In the genomic region with DNA sequence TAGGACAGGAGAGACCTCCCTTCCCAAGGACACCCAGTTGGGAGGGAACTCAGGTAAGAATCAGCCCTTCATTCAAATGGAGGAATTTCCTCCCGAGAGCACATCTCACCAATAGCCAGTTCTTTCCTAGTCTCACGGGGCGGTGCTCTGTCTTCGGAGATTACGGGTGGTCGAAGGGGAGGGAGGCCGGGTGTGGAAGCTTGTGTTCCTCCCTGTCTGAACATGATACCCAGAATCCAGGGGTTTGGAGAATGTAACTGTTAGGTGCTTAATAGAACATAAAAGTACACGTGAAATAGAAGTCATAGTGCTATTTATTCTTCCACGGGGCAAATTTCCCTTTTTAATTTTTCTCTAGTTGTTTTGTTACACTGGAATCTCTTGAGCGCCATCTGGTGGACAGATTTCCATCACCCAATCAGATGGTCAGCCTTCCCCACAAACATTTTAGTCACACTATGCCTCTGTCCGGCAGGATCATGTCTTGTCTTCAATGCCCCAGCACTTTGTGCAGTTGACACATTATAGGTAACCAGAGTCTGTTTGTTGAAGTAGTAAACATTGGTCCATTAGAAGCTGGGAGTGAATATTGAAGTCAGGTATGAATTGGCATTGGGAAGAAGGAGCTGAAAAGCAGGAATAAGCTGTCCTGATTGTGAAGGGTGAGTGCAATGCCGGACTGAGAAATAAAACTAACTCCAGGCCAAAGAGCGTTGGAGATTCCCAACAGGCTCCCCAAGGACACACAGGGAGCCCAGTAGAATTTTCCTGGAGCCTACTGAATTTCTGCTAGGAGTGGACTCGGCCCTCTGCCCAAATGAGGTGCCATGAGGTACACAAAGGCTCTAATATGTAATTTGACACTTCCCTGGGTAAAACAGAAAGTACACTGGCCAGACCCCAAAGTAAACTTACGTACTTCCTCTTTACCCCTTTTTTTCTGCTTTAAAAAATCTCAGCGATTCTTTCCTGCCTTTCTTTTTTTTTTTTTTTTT, we compare ENCODE assay signal across 8 cellular contexts. TPM values are rescaled to one million over a fixed set of nuclear protein-coding genes. Genes with fewer than 3 reads are reported as not detected.
DNase-seq lines count a peak whose midpoint lies in the region; ATAC-seq and TF ChIP-seq lines count a peak whose summit lies in the region.

No MANE protein-coding gene starts in this region.

- TF ChIP-seq CTCF in left ventricle myocardium inferior (IDR thresholded peaks at IDR 0.05; ENCODE audit: borderline replicate concordance), result peak; percentile 93
- peak; percentile 91 for TF ChIP-seq CTCF in psoas muscle (IDR thresholded peaks at IDR 0.05)
- TF ChIP-seq CTCF in vagina (IDR thresholded peaks at IDR 0.05), result peak; percentile 68 to 80 (median 74)

- H3K4me3 ChIP-seq in CD8-positive, alpha-beta memory T cell (ENCODE audit: low read length), result no peak overlapping the region
- peak overlapping the region; percentile 77 for H3K4me3 ChIP-seq in GM23248
- H3K4me3 ChIP-seq in adipocyte (ENCODE audit: low read length), result peak overlapping the region; percentile 78
- H3K4me3 ChIP-seq in left ventricle myocardium inferior, result peak overlapping the region; percentile 54
- H3K4me3 ChIP-seq in psoas muscle, result peak overlapping the region; percentile 52
- peak overlapping the region; percentile 17 to 25 for H3K4me3 ChIP-seq in vagina

- H3K4me1 ChIP-seq in CD8-positive, alpha-beta memory T cell (ENCODE audit: insufficient read depth, low read length), result peaks cover 4% of the 10 kb centered on the region
- H3K4me1 ChIP-seq in GM23248 (ENCODE audit: insufficient read depth) (peaks cover 32% of the 10 kb centered on the region), adipocyte (ENCODE audit: control insufficient read depth, insufficient read depth, low read length) (peaks cover 40% of the 10 kb centered on the region), left ventricle myocardium inferior (peaks cover 11% of the 10 kb centered on the region), psoas muscle (no peaks in the 10 kb centered on the region), vagina (peaks cover 16% of the 10 kb centered on the region)

- H3K27me3 ChIP-seq in CD8-positive, alpha-beta memory T cell (ENCODE audit: insufficient read depth, low read length, poor library complexity, severe bottlenecking), result no peaks in the 10 kb centered on the region
- H3K27me3 ChIP-seq in GM23248 (replicated peaks; ENCODE audit: insufficient read depth) (no peaks in the 10 kb centered on the region), adipocyte (replicated peaks; ENCODE audit: control insufficient read depth, insufficient read depth, low read length) (no peaks in the 10 kb centered on the region), left ventricle myocardium inferior (ENCODE audit: low read depth) (no peaks in the 10 kb centered on the region), psoas muscle (ENCODE audit: insufficient read depth in 3 of 3, low read length in 2 of 3) (no peaks in the 10 kb centered on the region), vagina (no peaks in the 10 kb centered on the region)

- H3K9ac ChIP-seq in GM23248 (peak overlapping the region; percentile 64), adipocyte (ENCODE audit: low read length) (peak overlapping the region; percentile 71)

- POLR2A ChIA-PET in CD8-positive, alpha-beta memory T cell (lab: Charles Lee), result no interaction called here

- H3K4me3 Mint-ChIP-seq in CD8-positive, alpha-beta memory T cell, result peak overlapping the region in 5 of 7 donors; percentile 36 to 75 (median 62)

- H3K27ac Mint-ChIP-seq in CD8-positive, alpha-beta memory T cell, result peak overlapping the region in 1 of 8 donors; percentile 77

- intact Hi-C loops in left ventricle myocardium inferior (cut with micrococcal nuclease) (loop anchor here (5.0 to 10.0 kb wide), 2 partner anchors 58 to 131 kb away; no protein-coding TSS in a partner anchor), psoas muscle (cut with DNase I) (loop anchor here (1.0 to 2.0 kb wide), 2 partner anchors 64 to 65 kb away; no protein-coding TSS in a partner anchor), vagina (cut with DNase I) (no loop called here)

- TF ChIP-seq POLR2A in vagina (IDR thresholded peaks at IDR 0.05), result no peak

- H3K4me2 ChIP-seq in GM23248 (ENCODE audit: unreplicated experiment), result peak overlapping the region; percentile 96

- H3K36me3 Mint-ChIP-seq in CD8-positive, alpha-beta memory T cell, result no peaks in the 10 kb centered on the region

- peak; percentile 5 to 50 (median 15) for DNase-seq in CD8-positive, alpha-beta memory T cell
- DNase-seq in GM23248 (peak; percentile 85), NCI-H1105 treated with DMSO at 0.1 percent for 48 hours (lab: John Stamatoyannopoulos, UW) (peak; percentile 88), SW 1271 (lab: John Stamatoyannopoulos, UW) (peak; percentile 8 to 56), adipocyte (ENCODE audit: low read depth) (peak; percentile 96), left ventricle myocardium inferior (peak; percentile 38), psoas muscle (peak; percentile 55 to 63), vagina (ENCODE audit: extremely low spot score in 2 of 2) (no peak)

- no peaks in the 10 kb centered on the region for H4K20me1 ChIP-seq in GM23248 (ENCODE audit: insufficient read depth)

- peaks cover 32% of the 10 kb centered on the region for H3F3A ChIP-seq in GM23248 (ENCODE audit: insufficient read depth)

- WGBS in GM23248 (ENCODE audit: low coverage in 1 of 2, low lambda C conversion rate in 2 of 2, missing lambda C conversion rate in 2 of 2), 2 experiments, result 13 to 15% methylated on average over 16 of the region's 16 CpGs
- 15 to 24% (median 19%) methylated on average over 16 of the region's 16 CpGs for WGBS in psoas muscle, 3 donors

- H3K9me3 ChIP-seq in CD8-positive, alpha-beta memory T cell (ENCODE audit: low read length), result no peaks in the 10 kb centered on the region
- H3K9me3 ChIP-seq in GM23248 (ENCODE audit: low read depth) (no peaks in the 10 kb centered on the region), adipocyte (ENCODE audit: control insufficient read depth, low read length) (no peaks in the 10 kb centered on the region), left ventricle myocardium inferior (replicated peaks) (no peaks in the 10 kb centered on the region), psoas muscle (no peaks in the 10 kb centered on the region), vagina (no peaks in the 10 kb centered on the region)

- peaks cover 0 to 3% (median 0%) of the 10 kb centered on the region in 5 donors for H3K9me3 Mint-ChIP-seq in CD8-positive, alpha-beta memory T cell

- in situ Hi-C loops in GM23248 (cut with MboI), result no loop called here

- peaks cover 12 to 47% of the 10 kb centered on the region in 2 donors for H3K27me3 Mint-ChIP-seq in CD8-positive, alpha-beta memory T cell

- peak; percentile 83 to 91 (median 85) for ATAC-seq in psoas muscle

- H3K27ac ChIP-seq in CD8-positive, alpha-beta memory T cell (ENCODE audit: low read depth, low read length), result no peak overlapping the region
- H3K27ac ChIP-seq in GM23248 (peak overlapping the region; percentile 83), left ventricle myocardium inferior (replicated peaks) (peak overlapping the region; percentile 39), psoas muscle (no peak overlapping the region), vagina (no peak overlapping the region)

- H2AFZ ChIP-seq in GM23248, result peak overlapping the region; percentile 89

- no peaks in the 10 kb centered on the region for H3K36me3 ChIP-seq in CD8-positive, alpha-beta memory T cell (ENCODE audit: insufficient read depth, low read length)
- H3K36me3 ChIP-seq in GM23248 (ENCODE audit: low read depth) (no peaks in the 10 kb centered on the region), adipocyte (ENCODE audit: control insufficient read depth, insufficient read depth, low read length, severe bottlenecking) (no peaks in the 10 kb centered on the region), left ventricle myocardium inferior (no peaks in the 10 kb centered on the region), psoas muscle (ENCODE audit: insufficient read depth in 1 of 2, low read depth in 1 of 2) (no peaks in the 10 kb centered on the region), vagina (no peaks in the 10 kb centered on the region)

- no peaks in the 10 kb centered on the region for H3K79me2 ChIP-seq in GM23248 (ENCODE audit: insufficient read depth)

- peaks cover 5 to 7% (median 6%) of the 10 kb centered on the region in 3 donors for H3K4me1 Mint-ChIP-seq in CD8-positive, alpha-beta memory T cell

- no peaks in the 10 kb centered on the region for H3K9me2 ChIP-seq in GM23248 (ENCODE audit: insufficient read depth)

- CTCF ChIA-PET in CD8-positive, alpha-beta memory T cell (lab: Charles Lee), result interaction anchor here (0.7 to 1.6 kb wide), 7 partner anchors 8 to 22 kb away, joined by 3 to 4 read pairs (median 3); no protein-coding TSS in a partner anchor

RNA-seq across cellular contexts. Expression of gene ZNF697, which starts 27.6 kb away (rescaled TPM):
- under 1 TPM; 0.72 to 0.78 TPM for total RNA-seq in CD8-positive, alpha-beta memory T cell
- polyA plus RNA-seq in CD8-positive, alpha-beta memory T cell, result not detected
- 8.5 and 9.1 TPM in 2 replicates for total RNA-seq in GM23248 (2014; rRNA removed; shearing (Covaris generic))
- polyA plus RNA-seq in GM23248 (2016; fragmentation: Nextera tagmentation; extraction: Ambion mirVana) (0.55 and 0.71 TPM in 2 replicates), psoas muscle (1 to 10 TPM; 1.3 to 2.2 (median 2.0) TPM)
- total RNA-seq in left ventricle myocardium inferior (9.4 TPM), psoas muscle (1 to 10 TPM; 2.9 to 4.9 (median 3.9) TPM), vagina (3.7 TPM)

RNA-seq across cellular contexts. Expression of gene PHGDH, which starts 36.1 kb away (rescaled TPM):
- 10 to 100 TPM; 78.4 to 82.5 TPM for total RNA-seq in CD8-positive, alpha-beta memory T cell
- 10.5 TPM for polyA plus RNA-seq in CD8-positive, alpha-beta memory T cell
- total RNA-seq in GM23248 (2014; rRNA removed; shearing (Covaris generic)), result 298 and 346 TPM in 2 replicates
- polyA plus RNA-seq in GM23248 (2016; fragmentation: Nextera tagmentation; extraction: Ambion mirVana) (257 and 273 TPM in 2 replicates), psoas muscle (1 to 10 TPM; 1.4 to 3.1 (median 2.7) TPM)
- total RNA-seq in left ventricle myocardium inferior (6.4 TPM), psoas muscle (1 to 10 TPM; 1.3 to 5.1 (median 3.6) TPM), vagina (92.6 TPM)

Comparison
In these comparisons a context has a peak if more than half of its experiments do, and no peak if none do; other contexts are left out.
1. DNase-seq: peak in CD8-positive, alpha-beta memory T cell (5 of 5), GM23248 (single experiment), NCI-H1105 treated with DMSO at 0.1 percent for 48 hours (single experiment), SW 1271 (2 of 2), adipocyte (single experiment), left ventricle myocardium inferior (single experiment) and psoas muscle (2 of 2); none in vagina (0 of 2).
2. H3K27ac ChIP-seq: peak in GM23248 (single experiment) and left ventricle myocardium inferior (single experiment); none in CD8-positive, alpha-beta memory T cell (single experiment), psoas muscle (single experiment) and vagina (single experiment).
3. RNA of gene PHGDH, which starts 36.1 kb away (total RNA-seq): 298 to 346 TPM in GM23248, 92.6 TPM in vagina (single experiment) and 78.4 to 82.5 TPM in CD8-positive, alpha-beta memory T cell; 6.4 TPM in left ventricle myocardium inferior (single experiment) and 1.3 to 5.1 TPM in psoas muscle; every median in the first group is over 10 times any median in the second.
4. Peak in every context shown above with its lines, with median percentiles within 50 percentile points of each other: CTCF ChIP-seq.